8 cellular contexts compared by ENCODE assay signal in the genomic region with DNA sequence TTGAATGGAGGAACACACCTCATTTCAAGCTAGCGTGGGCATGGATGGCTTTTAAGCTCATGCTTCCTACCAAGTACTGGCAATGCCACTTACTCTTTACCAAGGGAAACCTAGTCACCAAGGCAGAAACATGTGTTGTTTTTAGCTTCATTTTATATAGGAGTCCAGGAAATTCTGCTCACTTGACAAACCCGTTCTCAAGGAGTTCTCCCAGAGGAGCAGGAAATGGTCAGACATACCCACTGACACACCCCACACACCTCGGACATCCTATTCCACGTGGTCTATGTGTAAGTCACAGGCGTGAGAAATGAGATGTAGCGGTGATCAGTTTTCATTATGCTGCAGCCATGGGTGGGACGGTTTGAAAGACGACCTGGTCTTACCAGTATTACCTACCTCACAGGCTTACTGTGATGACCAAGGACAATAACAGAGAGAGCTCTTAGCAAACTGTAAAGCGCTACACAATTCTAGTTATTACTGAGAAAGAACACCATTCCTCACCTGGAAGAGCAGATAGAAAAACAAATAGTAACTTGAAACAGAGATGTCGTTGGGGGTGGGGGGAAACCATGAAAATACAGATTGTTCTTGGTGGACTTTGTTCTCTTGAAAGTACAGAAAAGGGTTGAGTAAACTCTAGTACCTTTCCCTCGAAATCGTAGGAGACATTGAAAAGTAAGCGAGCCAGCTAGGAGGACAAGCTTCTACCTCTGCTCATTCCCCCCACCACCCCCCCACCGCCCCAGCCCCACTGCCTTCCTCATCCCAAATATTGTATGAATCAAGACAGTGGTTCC.
DNase-seq lines count a peak whose midpoint lies in the region; ATAC-seq, FAIRE-seq and TF ChIP-seq lines count a peak whose summit lies in the region.

No MANE protein-coding gene starts in this region.

- FAIRE-seq in HTR-8/SVneo (lab: Jason Lieb, UNC), result peak; percentile 63

- H3K4me1 ChIP-seq in mucosa of stomach (ENCODE audit: control insufficient read depth, insufficient read depth, low read length), result peaks cover 28% of the 10 kb centered on the region

- peak overlapping the region; percentile 73 for H3K4me3 ChIP-seq in choroid plexus epithelial cell (ENCODE audit: low read depth, low read length)
- no peak overlapping the region for H3K4me3 ChIP-seq in mucosa of stomach (ENCODE audit: low read length)

- ATAC-seq in HG02973 (IDR thresholded peaks at IDR 0.05; ENCODE audit: unreplicated experiment), result no peak
- no peak for ATAC-seq in HG03521 (IDR thresholded peaks at IDR 0.05; ENCODE audit: unreplicated experiment)
- ATAC-seq in HG02759 (IDR thresholded peaks at IDR 0.05; ENCODE audit: unreplicated experiment), result no peak

- no peaks in the 10 kb centered on the region for H3K36me3 ChIP-seq in mucosa of stomach (ENCODE audit: control insufficient read depth, insufficient read depth, low read length)

- no peak for TF ChIP-seq CTCF in choroid plexus epithelial cell (conservative IDR thresholded peaks at IDR 0.05; ENCODE audit: low read depth, low read length)

- no peaks in the 10 kb centered on the region for H3K27me3 ChIP-seq in mucosa of stomach (ENCODE audit: control insufficient read depth, insufficient read depth, low read length)

- H3K9ac ChIP-seq in mucosa of stomach (ENCODE audit: low read length), result peak overlapping the region; percentile 89

- no peaks in the 10 kb centered on the region for H3K9me3 ChIP-seq in mucosa of stomach (ENCODE audit: control insufficient read depth, low read length)

- peak; percentile 38 for DNase-seq in AG08396 (ENCODE audit: low spot score)
- no peak for DNase-seq in HTR-8/SVneo (ENCODE audit: insufficient read length, low spot score)
- peak; percentile 28 for DNase-seq in choroid plexus epithelial cell (ENCODE audit: low read depth)
- DNase-seq in NOMO-1 treated with DMSO at 0.1 percent for 48 hours (lab: John Stamatoyannopoulos, UW; ENCODE audit: unreplicated experiment), result no peak

Comparison
In these comparisons a context has a peak if more than half of its experiments do, and no peak if none do; other contexts are left out.
1. DNase-seq: peak in AG08396 (single experiment) and choroid plexus epithelial cell (single experiment); none in HTR-8/SVneo (single experiment) and NOMO-1 treated with DMSO at 0.1 percent for 48 hours (single experiment).